In genomic region chr11:122898799-122899198, GRCh38 we compare ENCODE assay signal across 2 cellular contexts.
TF ChIP-seq lines count a peak whose summit lies in the region.

No MANE protein-coding gene starts in this region.

TF ChIP-seq in SK-N-SH treated with all-trans-retinoic acid at 6 μM for 48 hours, 23 proteins besides CTCF, POLR2A, EP300 and RAD21 (continued from another document):
- no peak for TF ChIP-seq CSRNP3 (CRISPR knock-in tag; IDR thresholded peaks at IDR 0.05)
- TF ChIP-seq ZFP30 (CRISPR knock-in tag; IDR thresholded peaks at IDR 0.05): no peak
- no peak for TF ChIP-seq TCF4 (CRISPR knock-in tag; IDR thresholded peaks at IDR 0.05; ENCODE audit: borderline replicate concordance)
- TF ChIP-seq ZNF565 (CRISPR knock-in tag; conservative IDR thresholded peaks at IDR 0.05; ENCODE audit: low read depth): no peak
- no peak for TF ChIP-seq CREB5 (CRISPR knock-in tag; IDR thresholded peaks at IDR 0.05; ENCODE audit: low read depth)
- no peak for TF ChIP-seq ARNTL (CRISPR knock-in tag; IDR thresholded peaks at IDR 0.05; ENCODE audit: borderline replicate concordance, low read depth)
- no peak for TF ChIP-seq SNAI2 (CRISPR knock-in tag; IDR thresholded peaks at IDR 0.05)
- no peak for TF ChIP-seq ZFP3 (CRISPR knock-in tag; IDR thresholded peaks at IDR 0.05)
- no peak for TF ChIP-seq BACH2 (CRISPR knock-in tag; IDR thresholded peaks at IDR 0.05; ENCODE audit: borderline replicate concordance)
- no peak for TF ChIP-seq ISL1 (CRISPR knock-in tag; IDR thresholded peaks at IDR 0.05)

TF ChIP-seq in SK-N-SH, 30 proteins besides CTCF, POLR2A, EP300 and RAD21 (continued from another document):
- TF ChIP-seq REST (IDR thresholded peaks at IDR 0.05; ENCODE audit: low read depth, low read length) (no peak), GABPA (IDR thresholded peaks at IDR 0.05; ENCODE audit: low read depth) (no peak), TEAD4 (IDR thresholded peaks at IDR 0.05; ENCODE audit: borderline replicate concordance, insufficient read depth) (no peak), RFX5 (IDR thresholded peaks at IDR 0.05; ENCODE audit: low read length) (no peak), POLR2AphosphoS5 (IDR thresholded peaks at IDR 0.05; ENCODE audit: low read depth, low read length) (no peak), SMC3 (IDR thresholded peaks at IDR 0.05; ENCODE audit: low read depth, low read length) (no peak), ELF1 (IDR thresholded peaks at IDR 0.05) (no peak), USF1 (IDR thresholded peaks at IDR 0.05; ENCODE audit: borderline replicate concordance, low read depth) (no peak), TCF12 (IDR thresholded peaks at IDR 0.05) (no peak), FOXM1 (IDR thresholded peaks at IDR 0.05; ENCODE audit: low read depth) (no peak)
